In genomic region chr3:129656659-129657247, GRCh38 we compare ENCODE assay signal across 20 cellular contexts. TPM values are rescaled to one million over a fixed set of nuclear protein-coding genes. Genes with fewer than 3 reads are reported as not detected.
DNase-seq lines count a peak whose midpoint lies in the region; TF ChIP-seq lines count a peak whose summit lies in the region.
"Had no signal": no experiment of that assay in that cellular context is flagged by ENCODE, and none has a peak within 500 bp of the region (broad histone marks: within the 10 kb centered on the region; RNA-seq: fewer than 3 reads in every experiment).

No MANE protein-coding gene starts in this region.

- 74% methylated on average over 5 of the region's 5 CpGs for WGBS in hepatocyte (ENCODE audit: low lambda C conversion rate, missing lambda C conversion rate)
- WGBS in H9 (ENCODE audit: extremely low coverage, insufficient read length, low lambda C conversion rate), result no CpG with 5 or more reads among the region's 5 CpGs

- no peak overlapping the region for H2BK120ac ChIP-seq in H9 (ENCODE audit: low read depth, low read length, poor library complexity, severe bottlenecking)

- no peak overlapping the region for H2BK20ac ChIP-seq in H9 (ENCODE audit: low read depth, low read length, poor library complexity, severe bottlenecking)

- H2BK15ac ChIP-seq in H9 (ENCODE audit: low read depth, low read length), result no peak overlapping the region

- POLR2A ChIA-PET in A673 (lab: Charles Lee; ENCODE audit: low non-redundant PET), result no interaction called here
- POLR2A ChIA-PET in PC-9 (lab: Charles Lee; ENCODE audit: unreplicated experiment), result no interaction called here

- no peaks in the 10 kb centered on the region for H3K27me3 Mint-ChIP-seq in osteocyte (ENCODE audit: unreplicated experiment)
- H3K27me3 Mint-ChIP-seq in H9 (ENCODE audit: low read depth), result no peaks in the 10 kb centered on the region
- H3K27me3 Mint-ChIP-seq: activated CD8-positive, alpha-beta memory T cell treated with anti-CD3 and anti-CD28 coated beads, Interleukin-2, amount 10 ng/mL, durations not matched to agents 7 days and 5 days; central memory CD8-positive, alpha-beta T cell had no signal

- H3K27ac ChIP-seq in A673 (ENCODE audit: low read depth, low read length, poor library complexity, severe bottlenecking), result peak overlapping the region; percentile 42
- H3K27ac ChIP-seq in PC-9, result peak overlapping the region; percentile 64
- H3K27ac ChIP-seq in hepatocyte, result peak overlapping the region; percentile 6
- no peak overlapping the region for H3K27ac ChIP-seq in H9 (ENCODE audit: insufficient read length, low read depth, low read length)
- H3K27ac ChIP-seq: adrenal gland, ovary, thyroid gland had no signal

- H3K9me2 ChIP-seq in PC-9 (ENCODE audit: insufficient read depth), result no peaks in the 10 kb centered on the region
- H3K9me2 ChIP-seq in hepatocyte (replicated peaks; ENCODE audit: insufficient read depth), result no peaks in the 10 kb centered on the region

- H3K4ac ChIP-seq in H9 (ENCODE audit: low read depth, low read length), result no peak overlapping the region

- H3K4me1 Mint-ChIP-seq in osteocyte (ENCODE audit: unreplicated experiment), result peaks cover 60% of the 10 kb centered on the region
- peaks cover 27 to 32% of the 10 kb centered on the region in 2 experiments for H3K4me1 Mint-ChIP-seq in H9

- H3K9me3 ChIP-seq in A673 (ENCODE audit: low read depth, low read length, poor library complexity, severe bottlenecking) (no peaks in the 10 kb centered on the region), PC-9 (ENCODE audit: insufficient read depth, low read depth) (no peaks in the 10 kb centered on the region), hepatocyte (ENCODE audit: low read depth) (no peaks in the 10 kb centered on the region), H9 (ENCODE audit: control insufficient read depth, low read depth, low read length) (no peaks in the 10 kb centered on the region)
- H3K9me3 ChIP-seq: adrenal gland, ovary, thyroid gland had no signal

- H3K79me2 ChIP-seq in PC-9 (ENCODE audit: low read depth) (peaks cover 84% of the 10 kb centered on the region), hepatocyte (peaks cover 27% of the 10 kb centered on the region), H9 (ENCODE audit: insufficient read depth, low read length) (no peaks in the 10 kb centered on the region)

- no peak overlapping the region for H3K23ac ChIP-seq in H9 (ENCODE audit: insufficient read length, low read depth, low read length)

- no peak overlapping the region for H4K5ac ChIP-seq in H9 (ENCODE audit: insufficient read length, low read depth, low read length)

- H4K20me1 ChIP-seq in PC-9 (ENCODE audit: insufficient read depth) (no peaks in the 10 kb centered on the region), hepatocyte (ENCODE audit: insufficient read depth, poor library complexity, severe bottlenecking) (no peaks in the 10 kb centered on the region), H9 (ENCODE audit: control insufficient read depth, insufficient read depth, insufficient read length) (no peaks in the 10 kb centered on the region)

- H2AK5ac ChIP-seq in H9 (ENCODE audit: insufficient read length, low read length), result no peak overlapping the region

- CTCF ChIA-PET in A673 (lab: Charles Lee), result no interaction called here
- CTCF ChIA-PET in PC-9 (lab: Charles Lee), result no interaction called here

- no peak for TF ChIP-seq CTCF in A673 (conservative IDR thresholded peaks at IDR 0.05; ENCODE audit: low read depth, low read length)
- TF ChIP-seq CTCF in PC-9 (conservative IDR thresholded peaks at IDR 0.05), result no peak
- TF ChIP-seq CTCF in hepatocyte (IDR thresholded peaks at IDR 0.05; ENCODE audit: poor library complexity), result no peak
- no peak for TF ChIP-seq CTCF in osteocyte (IDR thresholded peaks at IDR 0.05)
- no peak for TF ChIP-seq CTCF in H9 (conservative IDR thresholded peaks at IDR 0.05)

- no peaks in the 10 kb centered on the region for H3K79me1 ChIP-seq in H9 (ENCODE audit: insufficient read depth, low read depth, low read length, poor library complexity, severe bottlenecking)

- H3K27ac Mint-ChIP-seq in osteocyte (ENCODE audit: unreplicated experiment) (peak overlapping the region; percentile 59), H9 (peak overlapping the region in 1 of 3 experiments; percentile 78; a peak in 3 of 7 replicates)
- H3K27ac Mint-ChIP-seq: CD14-positive monocyte had no signal

- H3K4me3 ChIP-seq in A673 (ENCODE audit: low read depth, low read length, poor library complexity, severe bottlenecking) (no peak overlapping the region), PC-9 (no peak overlapping the region), hepatocyte (no peak overlapping the region)
- H3K4me3 ChIP-seq: adrenal gland, ovary, thyroid gland had no signal

- H3F3A ChIP-seq in PC-9 (ENCODE audit: insufficient read depth, low read depth), result peaks cover 37% of the 10 kb centered on the region

- intact Hi-C loops in A673 (cut with micrococcal nuclease; ENCODE audit: unreplicated experiment), result no loop called here
- intact Hi-C loops in PC-9 (cut with micrococcal nuclease; ENCODE audit: unreplicated experiment), result no loop called here

- H3K4me3 Mint-ChIP-seq in osteocyte (ENCODE audit: unreplicated experiment) (no peak overlapping the region), H9 (peak overlapping the region in 1 of 2 experiments; percentile 11; a peak in 1 of 5 replicates)
- H3K4me3 Mint-ChIP-seq: activated CD8-positive, alpha-beta memory T cell treated with anti-CD3 and anti-CD28 coated beads, Interleukin-2, amount 10 ng/mL, durations not matched to agents 7 days and 5 days; CD14-positive monocyte; central memory CD8-positive, alpha-beta T cell had no signal

- H3K4me1 ChIP-seq in A673 (ENCODE audit: insufficient read depth, low read length, poor library complexity, severe bottlenecking) (peaks cover 30% of the 10 kb centered on the region), PC-9 (replicated peaks; ENCODE audit: insufficient read depth) (peaks cover 84% of the 10 kb centered on the region), hepatocyte (ENCODE audit: insufficient read depth) (peaks cover 13% of the 10 kb centered on the region), H9 (ENCODE audit: insufficient read depth, low read length) (no peaks in the 10 kb centered on the region; the same call in 1 of the 2 replicates)

- no peak overlapping the region for H2BK12ac ChIP-seq in H9 (ENCODE audit: insufficient read length, low read depth, low read length)

- no peak overlapping the region for H2AFZ ChIP-seq in PC-9
- H2AFZ ChIP-seq in hepatocyte, result no peak overlapping the region
- H2AFZ ChIP-seq in H9 (ENCODE audit: low read length), result no peak overlapping the region

- H3K36me3 ChIP-seq in A673 (ENCODE audit: insufficient read depth, low read length, poor library complexity, severe bottlenecking) (peaks cover 5% of the 10 kb centered on the region), PC-9 (ENCODE audit: low read depth) (peaks cover 48% of the 10 kb centered on the region; the same call in 1 of the 2 replicates), hepatocyte (replicated peaks; ENCODE audit: insufficient read depth, low read depth) (no peaks in the 10 kb centered on the region)
- H3K36me3 ChIP-seq: ovary, thyroid gland had no signal

- BruUV-seq in A673 (replicated peaks; lab: Mats Ljungman, UMichigan), result no TSS peak
- no TSS peak for BruUV-seq in PC-9 (replicated peaks; lab: Mats Ljungman, UMichigan)

- H3K56ac ChIP-seq in H9 (ENCODE audit: insufficient read length, low read depth, low read length), result no peak overlapping the region

- H3K27me3 ChIP-seq in A673 (replicated peaks; ENCODE audit: insufficient read depth, low read depth, low read length, poor library complexity) (no peaks in the 10 kb centered on the region), PC-9 (ENCODE audit: insufficient read depth, low read depth) (no peaks in the 10 kb centered on the region), hepatocyte (no peaks in the 10 kb centered on the region), H9 (ENCODE audit: insufficient read depth, low read length) (no peaks in the 10 kb centered on the region)
- H3K27me3 ChIP-seq: adrenal gland, ovary, thyroid gland had no signal

- H3K9me3 Mint-ChIP-seq in osteocyte (ENCODE audit: unreplicated experiment) (no peaks in the 10 kb centered on the region), H9 (no peaks in the 10 kb centered on the region)
- H3K9me3 Mint-ChIP-seq: CD14-positive monocyte; central memory CD8-positive, alpha-beta T cell had no signal

- H2BK5ac ChIP-seq in H9 (ENCODE audit: insufficient read length, low read length), result no peak overlapping the region

- H3K23me2 ChIP-seq in H9 (ENCODE audit: insufficient read length, low read depth, low read length, poor library complexity, severe bottlenecking), result no peaks in the 10 kb centered on the region

- H3K14ac ChIP-seq in H9 (ENCODE audit: insufficient read depth, low read length), result no peak overlapping the region

- H3K36me3 Mint-ChIP-seq in osteocyte (ENCODE audit: unreplicated experiment) (peaks cover 8% of the 10 kb centered on the region), H9 (ENCODE audit: insufficient read depth in 1 of 3, low read depth in 3 of 3) (peaks cover 2 to 8% (median 8%) of the 10 kb centered on the region in 3 experiments; a peak in 5 of 7 replicates)

- H3K18ac ChIP-seq in H9 (ENCODE audit: insufficient read length, low read depth, low read length), result no peak overlapping the region

- H4K8ac ChIP-seq in H9 (replicated peaks; ENCODE audit: insufficient read length, low read depth, low read length), result no peak overlapping the region

- no peak overlapping the region for H3T11ph ChIP-seq in H9 (ENCODE audit: low read length)

- H3K4me2 ChIP-seq in PC-9 (peak overlapping the region; percentile 31), hepatocyte (no peak overlapping the region), H9 (ENCODE audit: insufficient read depth, insufficient read length, low read length) (no peak overlapping the region)

- no peak overlapping the region for H3K9ac ChIP-seq in H9 (ENCODE audit: extremely low read depth, insufficient read length, low read length)

- H4K91ac ChIP-seq in H9 (ENCODE audit: insufficient read length, low read depth, low read length), result no peak overlapping the region

- peak; percentile 34 for DNase-seq in A673 (ENCODE audit: low spot score)
- no peak for DNase-seq in PC-9
- no peak for DNase-seq in hepatocyte (ENCODE audit: low spot score)
- DNase-seq in osteocyte (ENCODE audit: extremely low spot score, unreplicated experiment), result no peak
- DNase-seq in H9, result no peak
- DNase-seq in activated effector memory CD4-positive, alpha-beta T cell treated with anti-CD3 and anti-CD28 coated beads, Interleukin-2, amount 50 U/mL, for 16 hours, result no peak
- no peak for DNase-seq in stimulated activated CD4-positive, alpha-beta T cell treated with anti-CD3 and anti-CD28 coated beads, Interleukin-4, amount 100 ng/mL, for 24 hours
- no peak for DNase-seq in amygdala (lab: John Stamatoyannopoulos, UW)
- DNase-seq: activated CD4-positive, alpha-beta T cell treated with anti-CD3 and anti-CD28 coated beads for 1 hour; activated CD8-positive, alpha-beta memory T cell treated with anti-CD3 and anti-CD28 coated beads, Interleukin-2, amount 10 ng/mL, durations not matched to agents 7 days and 5 days; activated effector memory CD4-positive, alpha-beta T cell treated with Interleukin-2 at 50 U/mL for 16 hours; adrenal gland; effector memory CD4-positive, alpha-beta T cell; islet precursor cell; NCI-H2081; NCI-H524 treated with DMSO at 0.1 percent for 48 hours; ovary; thyroid gland had no signal

RNA-seq across cellular contexts. Expression of gene PLXND1, which starts 50.3 kb away (rescaled TPM):
- 31.5 and 32.1 TPM in 2 replicates for total RNA-seq in A673 (2021)
- total RNA-seq in PC-9 (2021), result 44.4 and 50.4 TPM in 2 replicates
- total RNA-seq in hepatocyte, result 22.0 and 45.3 TPM in 2 replicates
- polyA plus RNA-seq in hepatocyte, result 24.9 and 36.3 TPM in 2 replicates
- 316 and 358 TPM in 2 replicates for total RNA-seq in osteocyte
- total RNA-seq in H9 (2021), result 48.4 and 50.9 TPM in 2 replicates
